Comparison of ENCODE assay signal across 24 cellular contexts in the genomic region with DNA sequence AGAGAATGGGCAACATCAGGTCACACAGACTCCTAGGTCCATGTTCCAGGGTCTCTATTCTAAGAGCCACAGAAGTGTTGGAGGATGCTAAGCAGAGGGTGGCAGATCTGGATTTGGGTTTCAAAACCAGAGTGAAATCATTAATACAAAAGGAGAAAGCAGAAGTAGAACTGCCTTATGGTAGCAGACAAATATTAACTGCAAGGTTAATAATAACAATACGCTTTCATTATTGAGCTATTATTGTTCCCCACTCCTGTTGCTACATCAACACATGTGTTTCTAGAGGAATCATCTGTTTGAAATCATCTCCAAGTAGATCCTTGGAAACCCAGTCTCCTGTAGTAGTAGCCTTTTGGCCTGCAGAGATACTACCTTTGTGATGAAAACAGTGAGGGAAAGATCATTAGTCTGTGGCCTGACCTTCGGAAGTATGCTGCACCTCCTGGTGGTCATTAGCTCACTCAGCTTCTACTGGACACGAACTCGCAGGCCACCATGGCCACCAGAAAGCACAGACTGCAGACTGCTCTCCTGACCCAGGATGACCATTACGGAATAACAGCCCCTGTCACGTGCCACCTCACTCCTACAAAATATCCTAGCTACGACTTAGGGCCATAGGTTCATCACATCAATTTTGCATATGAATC.
A peak's percentile ranks its signal among the peaks of the same experiment; 100 is the strongest.
DNase-seq lines count a peak whose midpoint lies in the region; ATAC-seq and TF ChIP-seq lines count a peak whose summit lies in the region.
"Had no signal": no experiment of that assay in that cellular context is flagged by ENCODE, and none has a peak within 500 bp of the region (broad histone marks: within the 10 kb centered on the region; RNA-seq: fewer than 3 reads in every experiment).

No MANE protein-coding gene starts in this region.

- no peak overlapping the region for H3K9ac ChIP-seq in trophoblast cell (ENCODE audit: low read length)

- no peaks in the 10 kb centered on the region for H3K9me3 Mint-ChIP-seq in activated T-helper 17 cell treated with anti-CD3 and anti-CD28 coated beads, Interleukin-2, amount 50 U/mL, for 72 hours

- no peak overlapping the region for H2AK5ac ChIP-seq in trophoblast cell (ENCODE audit: low read length)

- H3K36me3 Mint-ChIP-seq in activated T-helper 17 cell treated with anti-CD3 and anti-CD28 coated beads, Interleukin-2, amount 50 U/mL, for 72 hours (ENCODE audit: low read depth), result no peaks in the 10 kb centered on the region
- H3K36me3 Mint-ChIP-seq: CD4-positive, alpha-beta memory T cell; naive B cell had no signal

- TF ChIP-seq CTCF in choroid plexus epithelial cell (conservative IDR thresholded peaks at IDR 0.05; ENCODE audit: low read depth, low read length), result peak; percentile 6

- H3K4me1 ChIP-seq in trophoblast cell (ENCODE audit: control insufficient read depth in 1 of 2, insufficient read depth in 2 of 2, low read length in 2 of 2), result peaks cover 0 to 2% of the 10 kb centered on the region in 2 experiments
- H3K4me1 ChIP-seq: left lung had no signal

- no peak overlapping the region for H4K8ac ChIP-seq in trophoblast cell (ENCODE audit: low read depth, low read length)

- peaks cover 13% of the 10 kb centered on the region for H3K27me3 Mint-ChIP-seq in activated T-helper 17 cell treated with anti-CD3 and anti-CD28 coated beads, Interleukin-2, amount 50 U/mL, for 72 hours

- H3K27me3 ChIP-seq in trophoblast cell (ENCODE audit: insufficient read depth, low read length), result no peaks in the 10 kb centered on the region
- H3K27me3 ChIP-seq: left lung had no signal

- peaks cover 2% of the 10 kb centered on the region for H3K9me3 ChIP-seq in trophoblast cell (ENCODE audit: insufficient read depth, low read depth, low read length)
- H3K9me3 ChIP-seq: left lung, thoracic aorta had no signal

- no peak overlapping the region for H2AFZ ChIP-seq in trophoblast cell (ENCODE audit: insufficient read depth, low read length, poor library complexity)

- H3K4ac ChIP-seq in trophoblast cell (ENCODE audit: low read depth, low read length), result no peak overlapping the region

- H4K91ac ChIP-seq in trophoblast cell (ENCODE audit: low read depth, low read length), result no peak overlapping the region

- H3K4me2 ChIP-seq in trophoblast cell (ENCODE audit: low read length), result no peak overlapping the region

- WGBS in trophoblast cell (ENCODE audit: extremely low coverage, insufficient coverage, insufficient read length), result no CpG with 5 or more reads among the region's 7 CpGs

- H2BK120ac ChIP-seq in trophoblast cell (ENCODE audit: insufficient read depth, low read length, poor library complexity), result no peak overlapping the region

- no peak overlapping the region for H3K18ac ChIP-seq in trophoblast cell (ENCODE audit: low read length)

- no peak overlapping the region for H3K27ac ChIP-seq in trophoblast cell (ENCODE audit: low read depth, low read length)
- H3K27ac ChIP-seq: left lung, thoracic aorta had no signal

- H3K4me1 Mint-ChIP-seq in activated T-helper 17 cell treated with anti-CD3 and anti-CD28 coated beads, Interleukin-2, amount 50 U/mL, for 72 hours, result no peaks in the 10 kb centered on the region
- H3K4me1 Mint-ChIP-seq: CD4-positive, alpha-beta memory T cell; naive B cell had no signal

- H3K4me3 ChIP-seq in choroid plexus epithelial cell (ENCODE audit: low read depth, low read length) (no peak overlapping the region), trophoblast cell (ENCODE audit: low read depth, low read length) (no peak overlapping the region)
- H3K4me3 ChIP-seq: left lung, thoracic aorta had no signal

- H4K12ac ChIP-seq in trophoblast cell (ENCODE audit: low read depth, low read length), result no peak overlapping the region

- H3K79me2 ChIP-seq in trophoblast cell (ENCODE audit: control insufficient read depth, insufficient read depth, low read length, poor library complexity), result no peaks in the 10 kb centered on the region

- no peaks in the 10 kb centered on the region for H3K36me3 ChIP-seq in trophoblast cell (ENCODE audit: control insufficient read depth in 1 of 2, insufficient read depth in 2 of 2, low read length in 2 of 2)
- H3K36me3 ChIP-seq: left lung, thoracic aorta had no signal

- no peak overlapping the region for H3K14ac ChIP-seq in trophoblast cell (ENCODE audit: low read length)

- H3K79me1 ChIP-seq in trophoblast cell (ENCODE audit: low read length), result no peaks in the 10 kb centered on the region

- no peak overlapping the region for H3K27ac Mint-ChIP-seq in activated T-helper 17 cell treated with anti-CD3 and anti-CD28 coated beads, Interleukin-2, amount 50 U/mL, for 72 hours
- H3K27ac Mint-ChIP-seq: CD4-positive, alpha-beta memory T cell; naive B cell had no signal

- ATAC-seq in HG03354 (IDR thresholded peaks at IDR 0.05; ENCODE audit: poor library complexity, severe bottlenecking, unreplicated experiment), result peak; percentile 53
- ATAC-seq in activated T-helper 17 cell treated with anti-CD3 and anti-CD28 coated beads, Interleukin-2, amount 50 U/mL, for 72 hours (replicated peaks), result no peak
- ATAC-seq: left lung had no signal

- DNase-seq in ELR (ENCODE audit: low read depth), result peak; percentile 23
- no peak for DNase-seq in choroid plexus epithelial cell (ENCODE audit: low read depth)
- no peak for DNase-seq in trophoblast cell
- no peak for DNase-seq in NCI-H2107 treated with DMSO at 0.1 percent for 48 hours (lab: John Stamatoyannopoulos, UW; ENCODE audit: unreplicated experiment)
- DNase-seq in stimulated activated CD4-positive, alpha-beta T cell treated with anti-CD3 and anti-CD28 coated beads, Interleukin-12 subunit alpha, Interleukin-12 subunit beta, amount 100 ng/mL, for 4 hours, result no peak
- DNase-seq: activated CD4-positive, alpha-beta T cell treated with anti-CD3 and anti-CD28 coated beads for 4 hours; activated CD8-positive, alpha-beta memory T cell treated with anti-CD3 and anti-CD28 coated beads for 24 hours; activated T-cell treated with anti-CD3 and anti-CD28 coated beads, Interleukin-2, amount 50 U/mL, for 1 hour; CD4-positive, alpha-beta memory T cell; effector CD8-positive, alpha-beta T cell; GF-D8; hippocampal formation; left lung; naive B cell; NCI-H1436; NCI-H524; retina; RPMI8226; stimulated activated CD4-positive, alpha-beta T cell treated with anti-CD3 and anti-CD28 coated beads, Interleukin-4, amount 100 ng/mL, for 4 hours; stimulated activated naive CD4-positive, alpha-beta T cell treated with Interleukin-2 at 50 U/mL for 16 hours; T-helper 2 cell had no signal

- no peak overlapping the region for H2BK12ac ChIP-seq in trophoblast cell (ENCODE audit: low read length)

- H2BK5ac ChIP-seq in trophoblast cell (ENCODE audit: low read depth, low read length, poor library complexity), result no peak overlapping the region

- no peak overlapping the region for H3K4me3 Mint-ChIP-seq in activated T-helper 17 cell treated with anti-CD3 and anti-CD28 coated beads, Interleukin-2, amount 50 U/mL, for 72 hours
- H3K4me3 Mint-ChIP-seq: CD4-positive, alpha-beta memory T cell; naive B cell had no signal

- H3K23ac ChIP-seq in trophoblast cell (ENCODE audit: low read length), result peak overlapping the region; percentile 25
